Comparison of ENCODE assay signal across 8 cellular contexts in the genomic region with DNA sequence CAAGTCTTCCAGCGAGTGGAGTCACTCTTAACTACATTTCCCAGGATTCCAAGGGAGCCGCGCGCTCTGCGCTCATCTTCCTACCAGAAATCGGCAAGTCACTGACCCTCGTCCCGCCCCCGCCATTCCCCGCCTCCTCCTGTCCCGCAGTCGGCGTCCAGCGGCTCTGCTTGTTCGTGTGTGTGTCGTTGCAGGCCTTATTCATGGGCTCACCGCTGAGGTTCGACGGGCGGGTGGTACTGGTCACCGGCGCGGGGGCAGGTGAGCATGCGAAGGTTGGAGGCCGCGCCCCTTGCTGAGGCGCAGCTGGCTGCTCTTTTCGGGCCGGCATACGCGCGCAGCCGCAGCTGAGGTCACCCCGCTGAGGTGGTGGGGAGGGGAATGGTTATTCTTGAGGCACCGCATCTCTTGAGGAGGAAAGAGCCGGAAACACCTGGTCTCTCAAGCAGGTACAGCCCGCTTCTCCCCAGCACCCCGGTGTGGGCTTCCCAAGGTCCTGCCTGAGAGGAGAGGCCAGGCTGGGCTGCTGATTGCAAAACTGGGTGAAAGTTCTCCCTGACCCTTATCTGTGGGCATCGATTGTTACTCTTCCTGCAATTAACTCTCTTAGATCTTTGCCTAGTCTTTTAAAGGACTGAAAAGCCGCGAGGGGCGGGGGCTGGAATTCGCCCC. TPM values are rescaled to one million over a fixed set of nuclear protein-coding genes. Genes with fewer than 3 reads are reported as not detected.
A peak's percentile ranks its signal among the peaks of the same experiment; 100 is the strongest.
DNase-seq lines count a peak whose midpoint lies in the region; ATAC-seq and TF ChIP-seq lines count a peak whose summit lies in the region.

A gene with protein sequence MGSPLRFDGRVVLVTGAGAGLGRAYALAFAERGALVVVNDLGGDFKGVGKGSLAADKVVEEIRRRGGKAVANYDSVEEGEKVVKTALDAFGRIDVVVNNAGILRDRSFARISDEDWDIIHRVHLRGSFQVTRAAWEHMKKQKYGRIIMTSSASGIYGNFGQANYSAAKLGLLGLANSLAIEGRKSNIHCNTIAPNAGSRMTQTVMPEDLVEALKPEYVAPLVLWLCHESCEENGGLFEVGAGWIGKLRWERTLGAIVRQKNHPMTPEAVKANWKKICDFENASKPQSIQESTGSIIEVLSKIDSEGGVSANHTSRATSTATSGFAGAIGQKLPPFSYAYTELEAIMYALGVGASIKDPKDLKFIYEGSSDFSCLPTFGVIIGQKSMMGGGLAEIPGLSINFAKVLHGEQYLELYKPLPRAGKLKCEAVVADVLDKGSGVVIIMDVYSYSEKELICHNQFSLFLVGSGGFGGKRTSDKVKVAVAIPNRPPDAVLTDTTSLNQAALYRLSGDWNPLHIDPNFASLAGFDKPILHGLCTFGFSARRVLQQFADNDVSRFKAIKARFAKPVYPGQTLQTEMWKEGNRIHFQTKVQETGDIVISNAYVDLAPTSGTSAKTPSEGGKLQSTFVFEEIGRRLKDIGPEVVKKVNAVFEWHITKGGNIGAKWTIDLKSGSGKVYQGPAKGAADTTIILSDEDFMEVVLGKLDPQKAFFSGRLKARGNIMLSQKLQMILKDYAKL (plus strand): TSS at position 125 of the 672 bp plus-strand sequence. CDS start 79 bp downstream, at position 204.

- H3K4me1 Mint-ChIP-seq in activated T-helper 17 cell treated with anti-CD3 and anti-CD28 coated beads, Interleukin-2, amount 50 U/mL, for 72 hours = peaks cover 5% of the 10 kb centered on the region
- peaks cover 17 to 29% of the 10 kb centered on the region in 2 donors for H3K4me1 Mint-ChIP-seq in natural killer cell

- peak within 1 kb of the TSS; percentile 86 for H3K4me3 Mint-ChIP-seq in activated T-helper 17 cell treated with anti-CD3 and anti-CD28 coated beads, Interleukin-2, amount 50 U/mL, for 72 hours
- peak within 1 kb of the TSS; percentile 99 for H3K4me3 Mint-ChIP-seq in natural killer cell

- H3F3A ChIP-seq in DOHH2 (ENCODE audit: control insufficient read depth, insufficient read depth) = no peaks in the 10 kb centered on the region; the same call in 1 of the 2 replicates
- no peaks in the 10 kb centered on the region for H3F3A ChIP-seq in GM23248 (ENCODE audit: insufficient read depth)

- no peaks in the 10 kb centered on the region for H3K27me3 Mint-ChIP-seq in activated T-helper 17 cell treated with anti-CD3 and anti-CD28 coated beads, Interleukin-2, amount 50 U/mL, for 72 hours
- H3K27me3 Mint-ChIP-seq in natural killer cell (ENCODE audit: low read depth in 2 of 2) = peaks cover 11 to 17% of the 10 kb centered on the region in 2 donors

- 0 out of 2 replicates have a peak, but pooled peaks cover 4% of the 10 kb centered on the region for H3K9me3 ChIP-seq in DOHH2 (ENCODE audit: control insufficient read depth, insufficient read depth, low read length)
- H3K9me3 ChIP-seq in GM23248 (ENCODE audit: low read depth) = no peaks in the 10 kb centered on the region

- H3K36me3 Mint-ChIP-seq in activated T-helper 17 cell treated with anti-CD3 and anti-CD28 coated beads, Interleukin-2, amount 50 U/mL, for 72 hours (ENCODE audit: low read depth) = peaks cover 14% of the 10 kb centered on the region
- H3K36me3 Mint-ChIP-seq in natural killer cell = peaks cover 8% of the 10 kb centered on the region

- H2AFZ ChIP-seq in GM23248 = peak within 1 kb of the TSS; percentile 98

- no peaks in the 10 kb centered on the region for H4K20me1 ChIP-seq in DOHH2 (ENCODE audit: control insufficient read depth, insufficient read depth, low read depth, low read length)
- no peaks in the 10 kb centered on the region for H4K20me1 ChIP-seq in GM23248 (ENCODE audit: insufficient read depth)

- H3K27me3 ChIP-seq in DOHH2 (ENCODE audit: control insufficient read depth, low read length) (no peaks in the 10 kb centered on the region), GM23248 (replicated peaks; ENCODE audit: insufficient read depth) (no peaks in the 10 kb centered on the region)

- H3K36me3 ChIP-seq in DOHH2 (ENCODE audit: control insufficient read depth, low read length) (no peaks in the 10 kb centered on the region), GM23248 (ENCODE audit: low read depth) (no peaks in the 10 kb centered on the region)

- CTCF ChIA-PET in RWPE1 (lab: Yijun Ruan, JAX) = interaction anchor here (0.5 to 1.2 kb wide), 4 partner anchors 41 to 496 kb away, joined by 3 to 4 read pairs (median 3); a partner anchor contains a TSS

- DNase-seq in GM23248 = peak; percentile 90
- peak; percentile 88 to 91 for DNase-seq in Kasumi-1 (lab: John Stamatoyannopoulos, UW)
- peak; percentile 92 for DNase-seq in RWPE1 (ENCODE audit: low spot score)
- DNase-seq in fibroblast of peridontal ligament (ENCODE audit: extremely low read depth) = peak; percentile 86
- DNase-seq in natural killer cell = peak; percentile 62
- peak; percentile 79 for DNase-seq in stimulated activated naive CD4-positive, alpha-beta T cell treated with Interleukin-2 at 50 U/mL for 16 hours (lab: John Stamatoyannopoulos, UW)

- in situ Hi-C loops in GM23248 (cut with MboI) = loop anchor here (25.0 kb wide), 2 partner anchors 1010 to 1360 kb away; a partner anchor contains a TSS

- peak; percentile 96 for ATAC-seq in activated T-helper 17 cell treated with anti-CD3 and anti-CD28 coated beads, Interleukin-2, amount 50 U/mL, for 72 hours (replicated peaks)
- peak; percentile 93 to 96 (median 95) for ATAC-seq in natural killer cell

- H3K4me2 ChIP-seq in DOHH2 (ENCODE audit: low read length) (peak within 1 kb of the TSS; percentile 89), GM23248 (ENCODE audit: unreplicated experiment) (peak within 1 kb of the TSS; percentile 92)

- peak within 1 kb of the TSS; percentile 83 for H3K9ac ChIP-seq in GM23248

- H3K4me3 ChIP-seq in DOHH2 (ENCODE audit: low read length) (peak within 1 kb of the TSS; percentile 96), GM23248 (peak within 1 kb of the TSS; percentile 95)

- 1 to 2% methylated on average over 39 to 43 of the region's 43 CpGs for WGBS in GM23248 (ENCODE audit: low coverage in 1 of 2, low lambda C conversion rate in 2 of 2, missing lambda C conversion rate in 2 of 2), 2 experiments

- H3K27ac Mint-ChIP-seq in activated T-helper 17 cell treated with anti-CD3 and anti-CD28 coated beads, Interleukin-2, amount 50 U/mL, for 72 hours = peak within 1 kb of the TSS; percentile 83
- H3K27ac Mint-ChIP-seq in natural killer cell = peak within 1 kb of the TSS; percentile 80 to 92

- intact Hi-C loops in natural killer cell (cut with micrococcal nuclease) = loop anchor here (1.0 kb wide), 1 partner anchor 382 kb away; no protein-coding TSS in a partner anchor

- H3K4me1 ChIP-seq in DOHH2 (ENCODE audit: control insufficient read depth, low read length) (peaks cover 21% of the 10 kb centered on the region), GM23248 (ENCODE audit: insufficient read depth) (no peaks in the 10 kb centered on the region)

- H3K27ac ChIP-seq in DOHH2 (ENCODE audit: low read depth, low read length) (peak within 1 kb of the TSS; percentile 33; the same call in 1 of the 2 replicates), GM23248 (peak within 1 kb of the TSS; percentile 33), RWPE1 (peak within 1 kb of the TSS; percentile 79)

- H3K9me2 ChIP-seq in DOHH2 (replicated peaks; ENCODE audit: control insufficient read depth, low read length) (no peaks in the 10 kb centered on the region), GM23248 (ENCODE audit: insufficient read depth) (no peaks in the 10 kb centered on the region)

- POLR2A ChIA-PET in RWPE1 (lab: Yijun Ruan, JAX; ENCODE audit: low non-redundant PET) = no interaction called here

- TF ChIP-seq CTCF in DOHH2 (IDR thresholded peaks at IDR 0.05; ENCODE audit: low read depth, low read length, poor library complexity, severe bottlenecking) = no peak
- TF ChIP-seq CTCF in RWPE1 (conservative IDR thresholded peaks at IDR 0.05; ENCODE audit: low read depth) = no peak
- no peak for TF ChIP-seq CTCF in natural killer cell (IDR thresholded peaks at IDR 0.05)

- H3K79me2 ChIP-seq in DOHH2 (ENCODE audit: control insufficient read depth, low read length) (peaks cover 10% of the 10 kb centered on the region), GM23248 (ENCODE audit: insufficient read depth) (peaks cover 20% of the 10 kb centered on the region)

- H3K9me3 Mint-ChIP-seq in activated T-helper 17 cell treated with anti-CD3 and anti-CD28 coated beads, Interleukin-2, amount 50 U/mL, for 72 hours = no peaks in the 10 kb centered on the region
- no peaks in the 10 kb centered on the region for H3K9me3 Mint-ChIP-seq in natural killer cell

RNA-seq across cellular contexts. Expression of the gene that starts here (rescaled TPM):
- 55.8 and 556 TPM in 2 replicates for total RNA-seq in GM23248 (2014; rRNA removed; shearing (Covaris generic))
- 71.1 and 86.5 TPM in 2 replicates for polyA plus RNA-seq in GM23248 (2016; fragmentation: Nextera tagmentation; extraction: Ambion mirVana)
- total RNA-seq in activated T-helper 17 cell treated with anti-CD3 and anti-CD28 coated beads, Interleukin-2, amount 50 U/mL, for 72 hours = 10 to 100 TPM; 41.4 to 61.8 TPM
- 10 to 100 TPM; 38.2 to 76.9 (median 51.9) TPM for total RNA-seq in natural killer cell

Comparison
In these comparisons a context has a peak if more than half of its experiments do, and no peak if none do; other contexts are left out.
1. Peak in every context shown above with its lines: DNase-seq, ATAC-seq, H3K4me3 ChIP-seq and H3K27ac ChIP-seq.